In genomic region chr18:62436636-62437519, GRCh38 we compare ENCODE assay signal across 8 cellular contexts.
DNase-seq lines count a peak whose midpoint lies in the region; ATAC-seq, FAIRE-seq and TF ChIP-seq lines count a peak whose summit lies in the region.

No MANE protein-coding gene starts in this region.

- H2AFZ ChIP-seq in astrocyte (ENCODE audit: low read depth, low read length), result no peak overlapping the region

- in situ Hi-C loops in GM13977 (cut with MboI; ENCODE audit: low pct_unique_long_range_greater_than_20kb, low sequenced_read_pairs, unreplicated experiment), result no loop called here

- no peak overlapping the region for H3K9ac ChIP-seq in astrocyte (ENCODE audit: low read length)

- no peaks in the 10 kb centered on the region for H3K79me2 ChIP-seq in astrocyte (ENCODE audit: insufficient read depth, low read length)

- no peak for FAIRE-seq in astrocyte (lab: Jason Lieb, UNC)

- TF ChIP-seq POLR2A in suprapubic skin (IDR thresholded peaks at IDR 0.05), result no peak

- peaks cover 3% of the 10 kb centered on the region for H3K4me1 Mint-ChIP-seq in astrocyte (ENCODE audit: low read depth, unreplicated experiment)

- no peak overlapping the region for H3K4me2 ChIP-seq in astrocyte (ENCODE audit: low read length)

- TF ChIP-seq CTCF in astrocyte (IDR thresholded peaks at IDR 0.05; ENCODE audit: insufficient read depth, low read depth, low read length) (no peak), suprapubic skin (IDR thresholded peaks at IDR 0.05) (no peak), GM13977 (IDR thresholded peaks at IDR 0.05; ENCODE audit: extremely low read depth, insufficient read depth, missing control alignments) (no peak)

- H3K9me3 ChIP-seq in astrocyte (ENCODE audit: insufficient read depth, low read depth, low read length) (no peaks in the 10 kb centered on the region), suprapubic skin (no peaks in the 10 kb centered on the region)

- peak; percentile 39 for DNase-seq in astrocyte (ENCODE audit: low read depth)
- DNase-seq in inferior parietal cortex (ENCODE audit: extremely low spot score), result peak; percentile 52
- DNase-seq in suprapubic skin (ENCODE audit: low spot score in 2 of 2), result peak; percentile 94 to 95
- DNase-seq in GM13977 (ENCODE audit: low spot score), result no peak
- no peak for DNase-seq in NCI-H2081 (lab: John Stamatoyannopoulos, UW)
- no peak for DNase-seq in retina

- 29% methylated on average over 10 of the region's 10 CpGs for WGBS in suprapubic skin

- H3K36me3 ChIP-seq in astrocyte (ENCODE audit: insufficient read depth, low read length), result no peaks in the 10 kb centered on the region
- no peaks in the 10 kb centered on the region for H3K36me3 ChIP-seq in suprapubic skin

- H3K27me3 ChIP-seq in astrocyte (ENCODE audit: insufficient read depth, low read length) (peaks cover 10% of the 10 kb centered on the region), suprapubic skin (no peaks in the 10 kb centered on the region)

- H3K27ac ChIP-seq in astrocyte (ENCODE audit: low read depth, low read length) (no peak overlapping the region), suprapubic skin (peak overlapping the region; percentile 88)

- no peak overlapping the region for H3K27ac Mint-ChIP-seq in astrocyte (ENCODE audit: unreplicated experiment)

- H3K4me1 ChIP-seq in astrocyte (ENCODE audit: insufficient read depth, low read length), result peaks cover 5% of the 10 kb centered on the region
- peaks cover 33% of the 10 kb centered on the region for H3K4me1 ChIP-seq in suprapubic skin

- no peaks in the 10 kb centered on the region for H4K20me1 ChIP-seq in astrocyte (ENCODE audit: insufficient read depth, low read length)

- TF ChIP-seq EP300 in suprapubic skin (IDR thresholded peaks at IDR 0.05), result no peak

- no peak overlapping the region for H3K4me3 Mint-ChIP-seq in astrocyte (ENCODE audit: unreplicated experiment)

- H3K4me3 ChIP-seq in astrocyte (ENCODE audit: insufficient read depth, low read depth, low read length) (no peak overlapping the region), suprapubic skin (peak overlapping the region; percentile 23)

- H3K36me3 Mint-ChIP-seq in astrocyte (ENCODE audit: low read depth, unreplicated experiment), result no peaks in the 10 kb centered on the region

- peaks cover 16% of the 10 kb centered on the region for H3K27me3 Mint-ChIP-seq in astrocyte (ENCODE audit: low read depth, unreplicated experiment)

- ATAC-seq in HG02981 (IDR thresholded peaks at IDR 0.05; ENCODE audit: unreplicated experiment) (peak; percentile 15), HG02884 (IDR thresholded peaks at IDR 0.05; ENCODE audit: unreplicated experiment) (no peak)

- H3K9me3 Mint-ChIP-seq in astrocyte (ENCODE audit: unreplicated experiment), result no peaks in the 10 kb centered on the region

Comparison
In these comparisons a context has a peak if more than half of its experiments do, and no peak if none do; other contexts are left out.
1. DNase-seq: peak in astrocyte (single experiment), inferior parietal cortex (single experiment) and suprapubic skin (2 of 2); none in GM13977 (single experiment), NCI-H2081 (0 of 2) and retina (single experiment).